In genomic region chr4:123380728-123381716, GRCh38 we compare ENCODE assay signal across 18 cellular contexts. TPM values are rescaled to one million over a fixed set of nuclear protein-coding genes. Genes with fewer than 3 reads are reported as not detected.
DNase-seq lines count a peak whose midpoint lies in the region; ATAC-seq and TF ChIP-seq lines count a peak whose summit lies in the region.
"Had no signal": no experiment of that assay in that cellular context is flagged by ENCODE, and none has a peak within 500 bp of the region (broad histone marks: within the 10 kb centered on the region; RNA-seq: fewer than 3 reads in every experiment).

No MANE protein-coding gene starts in this region.

- peak overlapping the region; percentile 99 for H2BK20ac ChIP-seq in H9 (ENCODE audit: low read depth, low read length, poor library complexity, severe bottlenecking)

- no peak overlapping the region for H4K8ac ChIP-seq in H9 (replicated peaks; ENCODE audit: insufficient read length, low read depth, low read length)

- no peak overlapping the region for H2BK5ac ChIP-seq in H9 (ENCODE audit: insufficient read length, low read length)

- no peak overlapping the region for H3K4me2 ChIP-seq in H9 (ENCODE audit: insufficient read depth, insufficient read length, low read length)

- no peak overlapping the region for H3T11ph ChIP-seq in H9 (ENCODE audit: low read length)

- no peak overlapping the region for H3K27ac Mint-ChIP-seq in activated T-cell treated with anti-CD3 and anti-CD28 coated beads, Interleukin-2, amount 50 U/mL, for 72 hours
- H3K27ac Mint-ChIP-seq in H9 (peak overlapping the region; percentile 0 to 29 (median 3)), type B pancreatic cell (no peak overlapping the region)
- H3K27ac Mint-ChIP-seq in stimulated activated effector memory CD8-positive, alpha-beta T cell treated with anti-CD3 and anti-CD28 coated beads, Interleukin-12 subunit alpha, Interleukin-12 subunit beta, amount 100 ng/mL, for 72 hours, result no peak overlapping the region
- no peak overlapping the region for H3K27ac Mint-ChIP-seq in activated naive CD8-positive, alpha-beta T cell treated with anti-CD3 and anti-CD28 coated beads for 36 hours
- H3K27ac Mint-ChIP-seq: CD8-positive, alpha-beta T cell; IgD-negative memory B cell had no signal

- WGBS in H9 (ENCODE audit: extremely low coverage, insufficient read length, low lambda C conversion rate), result no CpG with 5 or more reads among the region's 3 CpGs

- no peak for DNase-seq in activated T-cell treated with anti-CD3 and anti-CD28 coated beads, Interleukin-2, amount 50 U/mL, for 72 hours
- DNase-seq in activated T-cell treated with anti-CD3 and anti-CD28 coated beads, Interleukin-2, amount 50 U/mL, for 4 hours, result no peak
- DNase-seq in H9, result no peak
- no peak for DNase-seq in stimulated activated effector memory CD8-positive, alpha-beta T cell treated with anti-CD3 and anti-CD28 coated beads, Interleukin-12 subunit alpha, Interleukin-12 subunit beta, amount 100 ng/mL, for 72 hours (ENCODE audit: low spot score in 2 of 2)
- no peak for DNase-seq in type B pancreatic cell (ENCODE audit: extremely low spot score, unreplicated experiment)
- DNase-seq in activated naive CD8-positive, alpha-beta T cell treated with anti-CD3 and anti-CD28 coated beads for 36 hours, result no peak
- DNase-seq in left lung, result no peak
- DNase-seq: activated CD4-positive, alpha-beta T cell treated with anti-CD3 and anti-CD28 coated beads, Interleukin-2, amount 50 U/mL, for 48 hours; activated effector memory CD4-positive, alpha-beta T cell treated with anti-CD3 and anti-CD28 coated beads, Interleukin-2, amount 50 U/mL, for 16 hours; body of pancreas; CD8-positive, alpha-beta T cell; NCI-H1417 treated with DMSO at 0.1 percent for 48 hours; NCI-H446 treated with DMSO at 0.1 percent for 48 hours; pancreas; stimulated activated CD4-positive, alpha-beta T cell treated with anti-CD3 and anti-CD28 coated beads, Interleukin-12 subunit alpha, Interleukin-12 subunit beta, amount 100 ng/mL, for 4 hours; T-helper 9 cell had no signal

- H3K27ac ChIP-seq in H9 (ENCODE audit: insufficient read length, low read depth, low read length), result no peak overlapping the region
- no peak overlapping the region for H3K27ac ChIP-seq in left lung
- H3K27ac ChIP-seq: body of pancreas, pancreas had no signal

- ATAC-seq in activated T-cell treated with anti-CD3 and anti-CD28 coated beads, Interleukin-2, amount 50 U/mL, for 72 hours (replicated peaks in 1 of 2), result peak; percentile 86 to 97
- no peak for ATAC-seq in activated T-cell treated with anti-CD3 and anti-CD28 coated beads, Interleukin-2, amount 50 U/mL, for 4 hours
- ATAC-seq in HG03442 (IDR thresholded peaks at IDR 0.05; ENCODE audit: unreplicated experiment), result peak; percentile 83
- ATAC-seq in stimulated activated effector memory CD8-positive, alpha-beta T cell treated with anti-CD3 and anti-CD28 coated beads, Interleukin-12 subunit alpha, Interleukin-12 subunit beta, amount 100 ng/mL, for 72 hours, result peak; percentile 97
- no peak for ATAC-seq in left lung
- ATAC-seq: body of pancreas; CD8-positive, alpha-beta T cell; pancreas had no signal

- H3K4me3 ChIP-seq in left lung, result no peak overlapping the region
- H3K4me3 ChIP-seq: body of pancreas, pancreas had no signal

- no peak overlapping the region for H4K91ac ChIP-seq in H9 (ENCODE audit: insufficient read length, low read depth, low read length)

- no peak overlapping the region for H2AK5ac ChIP-seq in H9 (ENCODE audit: insufficient read length, low read length)

- no peak overlapping the region for H2BK12ac ChIP-seq in H9 (ENCODE audit: insufficient read length, low read depth, low read length)

- H2BK15ac ChIP-seq in H9 (ENCODE audit: low read depth, low read length), result no peak overlapping the region

- no peaks in the 10 kb centered on the region for H3K36me3 ChIP-seq in left lung
- H3K36me3 ChIP-seq: pancreas had no signal

- H3K79me2 ChIP-seq in H9 (ENCODE audit: insufficient read depth, low read length), result no peaks in the 10 kb centered on the region

- no peaks in the 10 kb centered on the region for H3K79me1 ChIP-seq in H9 (ENCODE audit: insufficient read depth, low read depth, low read length, poor library complexity, severe bottlenecking)

- H3K27me3 ChIP-seq in H9 (ENCODE audit: insufficient read depth, low read length) (no peaks in the 10 kb centered on the region), left lung (no peaks in the 10 kb centered on the region)
- H3K27me3 ChIP-seq: body of pancreas, pancreas had no signal

- H3K9me3 ChIP-seq in H9 (ENCODE audit: control insufficient read depth, low read depth, low read length) (no peaks in the 10 kb centered on the region), left lung (no peaks in the 10 kb centered on the region)
- H3K9me3 ChIP-seq: body of pancreas, pancreas had no signal

- no peak overlapping the region for H4K5ac ChIP-seq in H9 (ENCODE audit: insufficient read length, low read depth, low read length)

- H3K56ac ChIP-seq in H9 (ENCODE audit: insufficient read length, low read depth, low read length), result no peak overlapping the region

- H2AFZ ChIP-seq in H9 (ENCODE audit: low read length), result no peak overlapping the region

- H3K4me3 Mint-ChIP-seq in activated T-cell treated with anti-CD3 and anti-CD28 coated beads, Interleukin-2, amount 50 U/mL, for 72 hours, result no peak overlapping the region
- H3K4me3 Mint-ChIP-seq in activated T-cell treated with anti-CD3 and anti-CD28 coated beads, Interleukin-2, amount 50 U/mL, for 4 hours, result no peak overlapping the region
- H3K4me3 Mint-ChIP-seq in H9 (no peak overlapping the region), type B pancreatic cell (no peak overlapping the region)
- H3K4me3 Mint-ChIP-seq in stimulated activated effector memory CD8-positive, alpha-beta T cell treated with anti-CD3 and anti-CD28 coated beads, Interleukin-12 subunit alpha, Interleukin-12 subunit beta, amount 100 ng/mL, for 72 hours, result no peak overlapping the region
- no peak overlapping the region for H3K4me3 Mint-ChIP-seq in activated naive CD8-positive, alpha-beta T cell treated with anti-CD3 and anti-CD28 coated beads for 36 hours
- H3K4me3 Mint-ChIP-seq: CD8-positive, alpha-beta T cell; IgD-negative memory B cell had no signal

- H3K23ac ChIP-seq in H9 (ENCODE audit: insufficient read length, low read depth, low read length), result no peak overlapping the region

- H3K36me3 Mint-ChIP-seq in activated T-cell treated with anti-CD3 and anti-CD28 coated beads, Interleukin-2, amount 50 U/mL, for 72 hours (ENCODE audit: insufficient read depth in 2 of 2), result no peaks in the 10 kb centered on the region
- no peaks in the 10 kb centered on the region for H3K36me3 Mint-ChIP-seq in activated T-cell treated with anti-CD3 and anti-CD28 coated beads, Interleukin-2, amount 50 U/mL, for 4 hours (ENCODE audit: insufficient read depth)
- peaks cover 0 to 9% (median 0%) of the 10 kb centered on the region in 3 experiments; a peak in 3 of 7 replicates for H3K36me3 Mint-ChIP-seq in H9 (ENCODE audit: insufficient read depth in 1 of 3, low read depth in 3 of 3)
- H3K36me3 Mint-ChIP-seq in stimulated activated effector memory CD8-positive, alpha-beta T cell treated with anti-CD3 and anti-CD28 coated beads, Interleukin-12 subunit alpha, Interleukin-12 subunit beta, amount 100 ng/mL, for 72 hours, result no peaks in the 10 kb centered on the region
- no peaks in the 10 kb centered on the region for H3K36me3 Mint-ChIP-seq in type B pancreatic cell
- H3K36me3 Mint-ChIP-seq in activated naive CD8-positive, alpha-beta T cell treated with anti-CD3 and anti-CD28 coated beads for 36 hours, result no peaks in the 10 kb centered on the region
- H3K36me3 Mint-ChIP-seq: CD8-positive, alpha-beta T cell had no signal

- no peaks in the 10 kb centered on the region for H4K20me1 ChIP-seq in H9 (ENCODE audit: control insufficient read depth, insufficient read depth, insufficient read length)

- H3K27me3 Mint-ChIP-seq in activated T-cell treated with anti-CD3 and anti-CD28 coated beads, Interleukin-2, amount 50 U/mL, for 72 hours (ENCODE audit: low read depth), result peaks cover 2% of the 10 kb centered on the region
- peaks cover 8% of the 10 kb centered on the region for H3K27me3 Mint-ChIP-seq in activated T-cell treated with anti-CD3 and anti-CD28 coated beads, Interleukin-2, amount 50 U/mL, for 4 hours (ENCODE audit: low read depth)
- no peaks in the 10 kb centered on the region for H3K27me3 Mint-ChIP-seq in H9 (ENCODE audit: low read depth)
- H3K27me3 Mint-ChIP-seq in type B pancreatic cell, result no peaks in the 10 kb centered on the region
- no peaks in the 10 kb centered on the region for H3K27me3 Mint-ChIP-seq in activated naive CD8-positive, alpha-beta T cell treated with anti-CD3 and anti-CD28 coated beads for 36 hours

- no peaks in the 10 kb centered on the region for H3K4me1 Mint-ChIP-seq in activated T-cell treated with anti-CD3 and anti-CD28 coated beads, Interleukin-2, amount 50 U/mL, for 72 hours (ENCODE audit: low read depth)
- H3K4me1 Mint-ChIP-seq in activated T-cell treated with anti-CD3 and anti-CD28 coated beads, Interleukin-2, amount 50 U/mL, for 4 hours (ENCODE audit: low read depth), result no peaks in the 10 kb centered on the region
- H3K4me1 Mint-ChIP-seq in H9 (peaks cover 55 to 65% of the 10 kb centered on the region in 2 experiments), type B pancreatic cell (ENCODE audit: unreplicated experiment) (peaks cover 6% of the 10 kb centered on the region)
- no peaks in the 10 kb centered on the region for H3K4me1 Mint-ChIP-seq in stimulated activated effector memory CD8-positive, alpha-beta T cell treated with anti-CD3 and anti-CD28 coated beads, Interleukin-12 subunit alpha, Interleukin-12 subunit beta, amount 100 ng/mL, for 72 hours
- H3K4me1 Mint-ChIP-seq in activated naive CD8-positive, alpha-beta T cell treated with anti-CD3 and anti-CD28 coated beads for 36 hours, result no peaks in the 10 kb centered on the region

- H3K23me2 ChIP-seq in H9 (ENCODE audit: insufficient read length, low read depth, low read length, poor library complexity, severe bottlenecking), result no peaks in the 10 kb centered on the region

- H3K4ac ChIP-seq in H9 (ENCODE audit: low read depth, low read length), result no peak overlapping the region

- H2BK120ac ChIP-seq in H9 (ENCODE audit: low read depth, low read length, poor library complexity, severe bottlenecking), result no peak overlapping the region

- no peaks in the 10 kb centered on the region for H3K9me3 Mint-ChIP-seq in activated T-cell treated with anti-CD3 and anti-CD28 coated beads, Interleukin-2, amount 50 U/mL, for 72 hours
- no peaks in the 10 kb centered on the region for H3K9me3 Mint-ChIP-seq in activated T-cell treated with anti-CD3 and anti-CD28 coated beads, Interleukin-2, amount 50 U/mL, for 4 hours
- H3K9me3 Mint-ChIP-seq in H9, result peaks cover 4% of the 10 kb centered on the region in 2 experiments; a peak in 2 of 5 replicates
- H3K9me3 Mint-ChIP-seq in stimulated activated effector memory CD8-positive, alpha-beta T cell treated with anti-CD3 and anti-CD28 coated beads, Interleukin-12 subunit alpha, Interleukin-12 subunit beta, amount 100 ng/mL, for 72 hours, result no peaks in the 10 kb centered on the region
- H3K9me3 Mint-ChIP-seq in type B pancreatic cell, result no peaks in the 10 kb centered on the region
- H3K9me3 Mint-ChIP-seq in activated naive CD8-positive, alpha-beta T cell treated with anti-CD3 and anti-CD28 coated beads for 36 hours, result no peaks in the 10 kb centered on the region
- H3K9me3 Mint-ChIP-seq: CD8-positive, alpha-beta T cell; IgD-negative memory B cell had no signal

- no peak overlapping the region for H3K9ac ChIP-seq in H9 (ENCODE audit: extremely low read depth, insufficient read length, low read length)

- intact Hi-C loops in left lung (cut with DNase I), result no loop called here

- H3K14ac ChIP-seq in H9 (ENCODE audit: insufficient read depth, low read length), result no peak overlapping the region

- peak overlapping the region; percentile 50 for H3K18ac ChIP-seq in H9 (ENCODE audit: insufficient read length, low read depth, low read length)

- H3K4me1 ChIP-seq in H9 (ENCODE audit: insufficient read depth, low read length) (peaks cover 10% of the 10 kb centered on the region; the same call in 1 of the 2 replicates), left lung (no peaks in the 10 kb centered on the region)
- H3K4me1 ChIP-seq: pancreas had no signal

- TF ChIP-seq CTCF in H9 (conservative IDR thresholded peaks at IDR 0.05) (no peak), type B pancreatic cell (conservative IDR thresholded peaks at IDR 0.05) (no peak), left lung (IDR thresholded peaks at IDR 0.05) (no peak)

RNA-seq across cellular contexts. Expression of gene SPRY1, which starts 15.6 kb away (rescaled TPM):
- total RNA-seq in activated T-cell treated with anti-CD3 and anti-CD28 coated beads, Interleukin-2, amount 50 U/mL, for 72 hours, result 10 to 100 TPM; 39.8 to 58.1 TPM
- total RNA-seq in activated T-cell treated with anti-CD3 and anti-CD28 coated beads, Interleukin-2, amount 50 U/mL, for 4 hours, result 10 to 100 TPM; 31.8 to 65.2 (median 48.4) TPM
- total RNA-seq in H9 (2021) (76.3 and 77.6 TPM in 2 replicates), type B pancreatic cell (ENCODE audit: low replicate concordance) (52.3 and 61.3 TPM in 2 replicates), left lung (10 to 100 TPM; 85.1 to 95.5 TPM)
- total RNA-seq in activated naive CD8-positive, alpha-beta T cell treated with anti-CD3 and anti-CD28 coated beads for 36 hours, result 10 to 100 TPM; 91.1 to 93.0 TPM

Comparison
In these comparisons a context has a peak if more than half of its experiments do, and no peak if none do; other contexts are left out.
1. ATAC-seq: peak in activated T-cell treated with anti-CD3 and anti-CD28 coated beads, Interleukin-2, amount 50 U/mL, for 72 hours (2 of 2), HG03442 (single experiment) and stimulated activated effector memory CD8-positive, alpha-beta T cell treated with anti-CD3 and anti-CD28 coated beads, Interleukin-12 subunit alpha, Interleukin-12 subunit beta, amount 100 ng/mL, for 72 hours (single experiment); none in activated T-cell treated with anti-CD3 and anti-CD28 coated beads, Interleukin-2, amount 50 U/mL, for 4 hours (0 of 2) and left lung (single experiment).
2. H3K27ac Mint-ChIP-seq: peak in H9 (3 of 3); none in activated T-cell treated with anti-CD3 and anti-CD28 coated beads, Interleukin-2, amount 50 U/mL, for 72 hours (single experiment), stimulated activated effector memory CD8-positive, alpha-beta T cell treated with anti-CD3 and anti-CD28 coated beads, Interleukin-12 subunit alpha, Interleukin-12 subunit beta, amount 100 ng/mL, for 72 hours (single experiment), type B pancreatic cell (single experiment) and activated naive CD8-positive, alpha-beta T cell treated with anti-CD3 and anti-CD28 coated beads for 36 hours (single experiment).